ENCODE assay signal across 20 cellular contexts in the genomic region with DNA sequence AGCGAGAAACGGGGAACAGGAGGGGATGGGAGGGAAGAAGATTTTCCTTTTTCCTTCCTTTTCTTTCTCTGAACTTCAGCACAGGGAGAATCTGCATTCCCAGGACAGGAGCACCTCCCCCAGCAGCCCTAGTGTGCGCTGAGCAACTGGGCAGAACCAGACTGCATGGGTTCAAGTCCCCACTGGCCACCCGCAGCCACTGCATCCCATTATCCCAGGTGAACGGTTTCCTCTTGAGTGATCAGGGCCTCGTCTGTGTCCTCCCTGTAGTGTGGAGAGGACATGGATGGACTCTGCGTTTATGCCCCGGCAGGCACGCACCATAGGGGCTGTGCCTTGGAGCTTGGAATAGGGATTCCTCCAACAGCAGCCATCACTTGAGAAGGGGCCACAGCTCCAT. TPM values are rescaled to one million over a fixed set of nuclear protein-coding genes. Genes with fewer than 3 reads are reported as not detected.
DNase-seq lines count a peak whose midpoint lies in the region; ATAC-seq, FAIRE-seq and TF ChIP-seq lines count a peak whose summit lies in the region.
"Had no signal": no experiment of that assay in that cellular context is flagged by ENCODE, and none has a peak within 500 bp of the region (broad histone marks: within the 10 kb centered on the region; RNA-seq: fewer than 3 reads in every experiment).

No MANE protein-coding gene starts in this region.

- DNase-seq in left ventricle myocardium inferior (no peak), cardiac septum (ENCODE audit: low spot score) (no peak), kidney (peak; percentile 51), gastrocnemius medialis (no peak), vagina (ENCODE audit: extremely low spot score in 2 of 2) (no peak)
- DNase-seq in effector memory CD4-positive, alpha-beta T cell = no peak
- DNase-seq: activated CD4-positive, alpha-beta T cell treated with anti-CD3 and anti-CD28 coated beads for 48 hours; activated naive CD4-positive, alpha-beta T cell treated with anti-CD3 and anti-CD28 coated beads, Interleukin-2, amount 10 ng/mL, durations not matched to agents 7 days and 5 days; activated T-cell treated with anti-CD3 and anti-CD28 coated beads for 4 hours; CD4-positive, alpha-beta T cell; effector memory CD8-positive, alpha-beta T cell; NCI-H226; stimulated activated CD4-positive, alpha-beta T cell treated with anti-CD3 and anti-CD28 coated beads, Interleukin-12 subunit alpha, Interleukin-12 subunit beta, amount 100 ng/mL, for 4 hours had no signal

- H3K9me3 ChIP-seq in left ventricle myocardium inferior (replicated peaks) (no peaks in the 10 kb centered on the region), kidney (ENCODE audit: control insufficient read depth in 1 of 2, low read length in 2 of 2) (no peaks in the 10 kb centered on the region), gastrocnemius medialis (no peaks in the 10 kb centered on the region), vagina (no peaks in the 10 kb centered on the region)
- no peaks in the 10 kb centered on the region for H3K9me3 ChIP-seq in effector memory CD4-positive, alpha-beta T cell (ENCODE audit: control insufficient read depth, low read length)
- H3K9me3 ChIP-seq: A549 had no signal

- FAIRE-seq in kidney (lab: Jason Lieb, UNC) = no peak
- FAIRE-seq: A549 had no signal

- TF ChIP-seq POLR2A in gastrocnemius medialis (IDR thresholded peaks at IDR 0.05) (no peak), vagina (IDR thresholded peaks at IDR 0.05) (no peak)

- ATAC-seq in gastrocnemius medialis (no peak), HG03108 (IDR thresholded peaks at IDR 0.05; ENCODE audit: unreplicated experiment) (no peak), GM21360 (IDR thresholded peaks at IDR 0.05; ENCODE audit: unreplicated experiment) (no peak)
- ATAC-seq: A549; effector memory CD8-positive, alpha-beta T cell had no signal

- H3K36me3 ChIP-seq in left ventricle myocardium inferior = no peaks in the 10 kb centered on the region
- H3K36me3 ChIP-seq in kidney (ENCODE audit: control insufficient read depth in 1 of 2, insufficient read depth in 2 of 2, low read length in 2 of 2) = no peaks in the 10 kb centered on the region
- no peaks in the 10 kb centered on the region for H3K36me3 ChIP-seq in gastrocnemius medialis
- no peaks in the 10 kb centered on the region for H3K36me3 ChIP-seq in vagina
- no peaks in the 10 kb centered on the region for H3K36me3 ChIP-seq in effector memory CD4-positive, alpha-beta T cell (ENCODE audit: control insufficient read depth, insufficient read depth, low read length)
- H3K36me3 ChIP-seq: cardiac muscle cell had no signal

- H3K4me3 ChIP-seq in left ventricle myocardium inferior = peak overlapping the region; percentile 49
- peak overlapping the region in 1 of 2 donors; percentile 21 for H3K4me3 ChIP-seq in kidney (ENCODE audit: low read length in 2 of 2)
- no peak overlapping the region for H3K4me3 ChIP-seq in gastrocnemius medialis
- H3K4me3 ChIP-seq in vagina = peak overlapping the region; percentile 7 to 13
- no peak overlapping the region for H3K4me3 ChIP-seq in effector memory CD4-positive, alpha-beta T cell (ENCODE audit: insufficient read depth, low read depth, low read length, poor library complexity, severe bottlenecking)
- H3K4me3 ChIP-seq: A549, cardiac muscle cell had no signal

- peak overlapping the region; percentile 87 for H3K27ac ChIP-seq in left ventricle myocardium inferior (replicated peaks)
- H3K27ac ChIP-seq in kidney (ENCODE audit: low read depth in 2 of 2, low read length in 2 of 2) = peak overlapping the region; percentile 67 to 84
- H3K27ac ChIP-seq in gastrocnemius medialis = peak overlapping the region; percentile 60 to 76 (median 68)
- peak overlapping the region; percentile 91 for H3K27ac ChIP-seq in vagina
- H3K27ac ChIP-seq in effector memory CD4-positive, alpha-beta T cell (ENCODE audit: insufficient read depth, low read length, poor library complexity, severe bottlenecking) = no peak overlapping the region
- H3K27ac ChIP-seq: cardiac muscle cell had no signal

- peak overlapping the region; percentile 17 to 22 for H3K9ac ChIP-seq in kidney (ENCODE audit: low read length in 2 of 2)

- TF ChIP-seq CTCF in left ventricle myocardium inferior (IDR thresholded peaks at IDR 0.05; ENCODE audit: borderline replicate concordance) (no peak), kidney (IDR thresholded peaks at IDR 0.05; ENCODE audit: borderline replicate concordance, extremely low read depth, insufficient read depth) (no peak), gastrocnemius medialis (IDR thresholded peaks at IDR 0.05 in 4 of 5, conservative IDR thresholded peaks at IDR 0.05 in 1 of 5) (no peak), vagina (IDR thresholded peaks at IDR 0.05) (no peak)

- H3K27me3 ChIP-seq in left ventricle myocardium inferior (ENCODE audit: low read depth) (peaks cover 50% of the 10 kb centered on the region), gastrocnemius medialis (peaks cover 0 to 7% (median 2%) of the 10 kb centered on the region in 3 donors), vagina (no peaks in the 10 kb centered on the region)
- H3K27me3 ChIP-seq in effector memory CD4-positive, alpha-beta T cell (replicated peaks; ENCODE audit: control insufficient read depth, insufficient read depth, low read length, poor library complexity, severe bottlenecking) = peaks cover 7% of the 10 kb centered on the region

- intact Hi-C loops in left ventricle myocardium inferior (cut with micrococcal nuclease) = no loop called here
- intact Hi-C loops in cardiac septum (cut with DNase I) = loop anchor here (10.0 kb wide), 1 partner anchor 551 kb away; the partner anchor contains the start of gene ZBP1
- intact Hi-C loops in kidney (cut with DNase I) = no loop called here
- intact Hi-C loops in gastrocnemius medialis (cut with DNase I; ENCODE audit: low total_unique reads) = loop anchor here (5.0 kb wide), 1 partner anchor 43 kb away; no protein-coding TSS in a partner anchor
- intact Hi-C loops in vagina (cut with DNase I) = loop anchor here (5.0 to 10.0 kb wide), 2 partner anchors 301 to 523 kb away; no protein-coding TSS in a partner anchor

- in situ Hi-C loops in gastrocnemius medialis (cut with MboI; ENCODE audit: low sequenced_read_pairs in 4 of 4) = no loop called here

- H3K4me1 ChIP-seq in left ventricle myocardium inferior (peaks cover 19% of the 10 kb centered on the region), kidney (ENCODE audit: control insufficient read depth in 1 of 2, insufficient read depth in 1 of 2, low read depth in 1 of 2, low read length in 2 of 2) (peaks cover 5 to 7% of the 10 kb centered on the region in 2 donors), gastrocnemius medialis (no peaks in the 10 kb centered on the region), vagina (peaks cover 41% of the 10 kb centered on the region)
- H3K4me1 ChIP-seq in effector memory CD4-positive, alpha-beta T cell (ENCODE audit: control insufficient read depth, insufficient read depth, low read length, poor library complexity, severe bottlenecking) = peaks cover 6% of the 10 kb centered on the region

RNA-seq across cellular contexts. Expression of gene ANKRD60, which starts 53.0 kb away (rescaled TPM):
- total RNA-seq in left ventricle myocardium inferior = not detected
- not detected for total RNA-seq in cardiac septum
- not detected for total RNA-seq in kidney
- polyA plus RNA-seq in kidney (ENCODE audit: insufficient read depth, low read depth, low replicate concordance) = not detected
- not detected for total RNA-seq in gastrocnemius medialis
- total RNA-seq in vagina = not detected
- total RNA-seq: cardiac muscle cell; CD4-positive, alpha-beta T cell; mesenteric fat pad; SK-MEL-5; subcutaneous adipose tissue had no signal
- polyA plus RNA-seq: A549, cardiac muscle cell had no signal

Comparison
In these comparisons a context has a peak if more than half of its experiments do, and no peak if none do; other contexts are left out.
1. intact Hi-C loops: an anchor here in cardiac septum (10.0 kb wide), gastrocnemius medialis (5.0 kb wide) and vagina (5.0 to 10.0 kb wide); none called in left ventricle myocardium inferior and kidney.
2. H3K4me3 ChIP-seq: peak in left ventricle myocardium inferior (single experiment) and vagina (2 of 2); none in gastrocnemius medialis (0 of 4) and effector memory CD4-positive, alpha-beta T cell (single experiment).